In genomic region chr9:100352727-100353505, GRCh38 we compare ENCODE assay signal across 8 cellular contexts. TPM values are rescaled to one million over a fixed set of nuclear protein-coding genes. Genes with fewer than 3 reads are reported as not detected.
DNase-seq lines count a peak whose midpoint lies in the region; ATAC-seq and TF ChIP-seq lines count a peak whose summit lies in the region.

TSS of gene TEX10 (minus strand) at chr9:100352942. CDS start at chr9:100349363, 3,579 bp downstream.

- H3K9me3 ChIP-seq in BLaER1, result no peaks in the 10 kb centered on the region
- H3K9me3 ChIP-seq in left lung, result no peaks in the 10 kb centered on the region

- DNase-seq in NCI-H69 (lab: John Stamatoyannopoulos, UW) (peak; percentile 97), dermis blood vessel endothelial cell (peak; percentile 90), left lung (peak; percentile 91 to 97)
- peak; percentile 84 for DNase-seq in activated CD4-positive, alpha-beta T cell treated with anti-CD3 and anti-CD28 coated beads, Interleukin-2, amount 50 U/mL, for 1 hour
- DNase-seq in stimulated activated CD4-positive, alpha-beta T cell treated with anti-CD3 and anti-CD28 coated beads, Interleukin-2, amount 100 ng/mL, for 4 hours (ENCODE audit: low read depth), result peak; percentile 84

- H3K36me3 ChIP-seq in BLaER1, result peaks cover 15% of the 10 kb centered on the region; the same call in 1 of the 2 replicates
- H3K36me3 ChIP-seq in left lung, result no peaks in the 10 kb centered on the region

- peak within 1 kb of the TSS; percentile 80 for H3K4me2 ChIP-seq in BLaER1

- peak within 1 kb of the TSS; percentile 99 for H3K9ac ChIP-seq in BLaER1

- intact Hi-C loops in left lung (cut with DNase I), result loop anchor here in 1 of 2 donors (10.0 kb wide), 1 partner anchor 242 kb away; no protein-coding TSS in a partner anchor

- ATAC-seq in GM19324 (IDR thresholded peaks at IDR 0.05; ENCODE audit: low FRiP score, unreplicated experiment), result peak; percentile 88
- ATAC-seq in HG03469 (IDR thresholded peaks at IDR 0.05; ENCODE audit: unreplicated experiment), result peak; percentile 44
- ATAC-seq in left lung, result peak; percentile 99

- H3K27ac ChIP-seq in BLaER1 (peak within 1 kb of the TSS; percentile 99), left lung (peak within 1 kb of the TSS; percentile 73 to 83)

- H4K20me1 ChIP-seq in BLaER1, result peaks cover 42% of the 10 kb centered on the region

- peaks cover 66% of the 10 kb centered on the region for H3K4me1 ChIP-seq in BLaER1
- H3K4me1 ChIP-seq in left lung, result peaks cover 12 to 20% of the 10 kb centered on the region in 2 donors

- H3K27me3 ChIP-seq in BLaER1 (no peaks in the 10 kb centered on the region), left lung (no peaks in the 10 kb centered on the region)

- peak within 1 kb of the TSS; percentile 97 for H3K4me3 ChIP-seq in BLaER1
- H3K4me3 ChIP-seq in left lung, result peak within 1 kb of the TSS; percentile 83 to 85

- TF ChIP-seq CTCF in left lung (IDR thresholded peaks at IDR 0.05), result no peak

RNA-seq across cellular contexts. Expression of gene TEX10, which starts in this region (rescaled TPM):
- 26.5 and 28.1 TPM in 2 replicates for total RNA-seq in dermis blood vessel endothelial cell
- total RNA-seq in left lung, result 10 to 100 TPM; 10.5 to 13.7 TPM

Comparison
In these comparisons a context has a peak if more than half of its experiments do, and no peak if none do; other contexts are left out.
1. Peak in every context shown above with its lines: DNase-seq, ATAC-seq, H3K4me3 ChIP-seq and H3K27ac ChIP-seq.
2. ATAC-seq: peak in every context shown above with its lines; median percentile 99 in left lung; 88 in GM19324; 44 in HG03469.